In genomic region chr3:100107227-100107626, GRCh38 we compare ENCODE assay signal across 14 cellular contexts. TPM values are rescaled to one million over a fixed set of nuclear protein-coding genes. Genes with fewer than 3 reads are reported as not detected.
A peak's percentile ranks its signal among the peaks of the same experiment; 100 is the strongest.
DNase-seq lines count a peak whose midpoint lies in the region; ATAC-seq, FAIRE-seq and TF ChIP-seq lines count a peak whose summit lies in the region.
"Had no signal": no experiment of that assay in that cellular context is flagged by ENCODE, and none has a peak within 500 bp of the region (broad histone marks: within the 10 kb centered on the region; RNA-seq: fewer than 3 reads in every experiment).

No MANE protein-coding gene starts in this region.

- no peaks in the 10 kb centered on the region for H4K20me1 ChIP-seq in fibroblast of lung (ENCODE audit: control insufficient read depth, extremely low read depth, insufficient read depth, low read length)
- H4K20me1 ChIP-seq: BLaER1 treated with 17β-estradiol and CSF1 and Interleukin-3, amounts not matched to agents 10 nM and 100 nM had no signal

- in situ Hi-C loops in KBM-7 (cut with MboI; ENCODE audit: low pct_unique_long_range_greater_than_20kb, low sequenced_read_pairs) = no loop called here

- intact Hi-C loops in psoas muscle (cut with DNase I) = loop anchor here in 1 of 2 donors (5.0 kb wide), 1 partner anchor 75 kb away; no protein-coding TSS in a partner anchor

- H3K4me2 ChIP-seq in fibroblast of lung (ENCODE audit: extremely low read depth, insufficient read depth, low read length) = no peak overlapping the region

- H3K4me1 ChIP-seq in fibroblast of lung (ENCODE audit: control insufficient read depth, extremely low read depth, insufficient read depth, low read length) (peaks cover 8% of the 10 kb centered on the region), psoas muscle (peaks cover 61% of the 10 kb centered on the region)

- peak; percentile 69 for FAIRE-seq in H54 (lab: Jason Lieb, UNC)
- peak; percentile 75 for FAIRE-seq in RCC 7860 (lab: Jason Lieb, UNC)

- no peak for TF ChIP-seq CTCF in fibroblast of lung (conservative IDR thresholded peaks at IDR 0.05 in 1 of 2, IDR thresholded peaks at IDR 0.05 in 1 of 2; ENCODE audit: low read depth in 1 of 2, low read length in 2 of 2)
- TF ChIP-seq CTCF in psoas muscle (IDR thresholded peaks at IDR 0.05) = no peak

- no peaks in the 10 kb centered on the region for H3K79me2 ChIP-seq in fibroblast of lung (ENCODE audit: control insufficient read depth, insufficient read depth, low read length)

- no peak overlapping the region for H3K4me3 ChIP-seq in fibroblast of lung (replicated peaks in 1 of 4; ENCODE audit: control extremely low read depth in 1 of 4, insufficient read depth in 1 of 4, low read depth in 3 of 4, low read length in 4 of 4)
- H3K4me3 ChIP-seq in psoas muscle = peak overlapping the region; percentile 71
- H3K4me3 ChIP-seq: BLaER1 treated with 17β-estradiol and CSF1 and Interleukin-3, amounts not matched to agents 10 nM and 100 nM had no signal

- H3K27me3 ChIP-seq in fibroblast of lung (ENCODE audit: control insufficient read depth, insufficient read depth, low read length) (no peaks in the 10 kb centered on the region), psoas muscle (ENCODE audit: insufficient read depth in 3 of 3, low read length in 2 of 3) (no peaks in the 10 kb centered on the region)
- H3K27me3 ChIP-seq: BLaER1 treated with 17β-estradiol and CSF1 and Interleukin-3, amounts not matched to agents 10 nM and 100 nM had no signal

- no peak overlapping the region for H3K27ac ChIP-seq in fibroblast of lung (ENCODE audit: insufficient read depth, low read length)
- H3K27ac ChIP-seq in psoas muscle = peak overlapping the region; percentile 90
- H3K27ac ChIP-seq: BLaER1 treated with 17β-estradiol and CSF1 and Interleukin-3, amounts not matched to agents 10 nM and 100 nM had no signal

- no peak overlapping the region for H2AFZ ChIP-seq in fibroblast of lung (ENCODE audit: low read length)

- 10 to 23% (median 14%) methylated on average over 3 of the region's 3 CpGs for WGBS in psoas muscle, 3 donors

- ATAC-seq in psoas muscle (no peak), GM18498 (IDR thresholded peaks at IDR 0.05; ENCODE audit: unreplicated experiment) (no peak)
- ATAC-seq: activated T-cell treated with anti-CD3 and anti-CD28 coated beads, Interleukin-2, amount 50 U/mL, for 4 hours; naive thymus-derived CD8-positive, alpha-beta T cell; right cardiac atrium; stimulated activated naive CD8-positive, alpha-beta T cell treated with anti-CD3 and anti-CD28 coated beads, Interleukin-15, Interleukin-2, amounts not matched to agents 100 U/mL and 50 U/mL, for 24 hours had no signal

- no peak for TF ChIP-seq POLR2A in H54 (IDR thresholded peaks at IDR 0.05; ENCODE audit: low read depth, low read length)

- no peak overlapping the region for H3K9ac ChIP-seq in fibroblast of lung (ENCODE audit: insufficient read depth, low read length)
- H3K9ac ChIP-seq: BLaER1 treated with 17β-estradiol and CSF1 and Interleukin-3, amounts not matched to agents 10 nM and 100 nM had no signal

- DNase-seq in H54 (ENCODE audit: insufficient read length, low spot score) = no peak
- DNase-seq in RCC 7860 (ENCODE audit: low spot score) = peak; percentile 30
- peak; percentile 40 to 71 for DNase-seq in fibroblast of lung (ENCODE audit: low read depth in 2 of 2)
- DNase-seq in psoas muscle = no peak
- no peak for DNase-seq in foreskin melanocyte
- DNase-seq in KBM-7 = no peak
- DNase-seq: activated T-cell treated with anti-CD3 and anti-CD28 coated beads, Interleukin-2, amount 50 U/mL, for 4 hours; naive thymus-derived CD8-positive, alpha-beta T cell; NCI-H2029 treated with DMSO at 0.1 percent for 48 hours; right cardiac atrium; stimulated activated naive CD8-positive, alpha-beta T cell treated with anti-CD3 and anti-CD28 coated beads, Interleukin-15, Interleukin-2, amounts not matched to agents 100 U/mL and 50 U/mL, for 24 hours; SW 1271 had no signal

- H3K9me3 ChIP-seq in fibroblast of lung (ENCODE audit: control insufficient read depth, insufficient read depth, low read depth, low read length) (no peaks in the 10 kb centered on the region), psoas muscle (no peaks in the 10 kb centered on the region)
- H3K9me3 ChIP-seq: BLaER1 treated with 17β-estradiol and CSF1 and Interleukin-3, amounts not matched to agents 10 nM and 100 nM had no signal

- no peaks in the 10 kb centered on the region for H3K36me3 ChIP-seq in fibroblast of lung (ENCODE audit: control insufficient read depth, insufficient read depth, low read length)
- no peaks in the 10 kb centered on the region for H3K36me3 ChIP-seq in psoas muscle (ENCODE audit: insufficient read depth in 1 of 2, low read depth in 1 of 2)

RNA-seq across cellular contexts. Expression of gene FILIP1L, which starts 7.1 kb away (rescaled TPM):
- total RNA-seq in fibroblast of lung (71.4 and 92.8 TPM in 2 replicates), psoas muscle (100 to 1,000 TPM in 3 of 4 donors, 10 to 100 TPM in 1; 78.5 to 274 (median 138) TPM)
- polyA plus RNA-seq in fibroblast of lung (64.5 and 126 TPM in 2 replicates), psoas muscle (10 to 100 TPM in 2 of 3 donors, 1 to 10 TPM in 1; 9.2 to 28.0 (median 15.5) TPM)
- polyA plus RNA-seq in fibroblast of lung (2012) = 48.9 and 97.7 TPM in 2 replicates
- 23.0 and 39.7 TPM in 2 replicates for polyA minus RNA-seq in fibroblast of lung (ENCODE audit: low replicate concordance)

Comparison
In these comparisons a context has a peak if more than half of its experiments do, and no peak if none do; other contexts are left out.
1. DNase-seq: peak in RCC 7860 (single experiment) and fibroblast of lung (2 of 2); none in H54 (single experiment), psoas muscle (0 of 2), foreskin melanocyte (single experiment) and KBM-7 (single experiment).